20 cellular contexts compared by ENCODE assay signal in genomic region chr6:145630598-145630997, GRCh38.
"Had no signal": no experiment of that assay in that cellular context is flagged by ENCODE, and none has a peak within 500 bp of the region (broad histone marks: within the 10 kb centered on the region; RNA-seq: fewer than 3 reads in every experiment).

No MANE protein-coding gene starts in this region.

- H3K36me3 ChIP-seq: lower lobe of right lung had no signal

- H3K27me3 Mint-ChIP-seq: naive B cell; naive thymus-derived CD8-positive, alpha-beta T cell had no signal

- H3K4me3 ChIP-seq: coronary artery, dorsolateral prefrontal cortex, esophagus muscularis mucosa, gastroesophageal sphincter, heart right ventricle, left lung, lower lobe of right lung, mucosa of descending colon had no signal

- H3K27ac ChIP-seq: coronary artery, dorsolateral prefrontal cortex, esophagus muscularis mucosa, foreskin keratinocyte, gastroesophageal sphincter, heart right ventricle, left lung, lower lobe of right lung had no signal

- H3K4me3 Mint-ChIP-seq: mesothelial cell of epicardium; naive thymus-derived CD8-positive, alpha-beta T cell had no signal

- H3K36me3 Mint-ChIP-seq: mesothelial cell of epicardium had no signal

- H3K27ac Mint-ChIP-seq: mesothelial cell of epicardium; naive thymus-derived CD8-positive, alpha-beta T cell had no signal

- H3K27me3 ChIP-seq: dorsolateral prefrontal cortex, esophagus muscularis mucosa, foreskin keratinocyte, gastroesophageal sphincter, heart right ventricle, left lung had no signal

- DNase-seq: dermis blood vessel endothelial cell; dorsolateral prefrontal cortex; effector CD4-positive, alpha-beta T cell; effector memory CD4-positive, alpha-beta T cell; foreskin keratinocyte; head of caudate nucleus; heart right ventricle; hippocampal formation; left cardiac atrium; left lung; left ventricle myocardium superior; lower lobe of right lung; mesenchymal stem cell; mucosa of descending colon; naive B cell; naive thymus-derived CD8-positive, alpha-beta T cell had no signal

- ATAC-seq: foreskin keratinocyte; gastroesophageal sphincter; heart right ventricle; left cardiac atrium; left lung; left ventricle myocardium superior; lower lobe of right lung; mucosa of descending colon; naive thymus-derived CD8-positive, alpha-beta T cell had no signal

- H3K9me3 ChIP-seq: esophagus muscularis mucosa, gastroesophageal sphincter, heart right ventricle, left lung, lower lobe of right lung, mucosa of descending colon had no signal

- H3K4me1 ChIP-seq: foreskin keratinocyte, left lung had no signal

- H3K9me3 Mint-ChIP-seq: mesothelial cell of epicardium; naive B cell; naive thymus-derived CD8-positive, alpha-beta T cell had no signal
